ENCODE assay signal across 8 cellular contexts in the genomic region with DNA sequence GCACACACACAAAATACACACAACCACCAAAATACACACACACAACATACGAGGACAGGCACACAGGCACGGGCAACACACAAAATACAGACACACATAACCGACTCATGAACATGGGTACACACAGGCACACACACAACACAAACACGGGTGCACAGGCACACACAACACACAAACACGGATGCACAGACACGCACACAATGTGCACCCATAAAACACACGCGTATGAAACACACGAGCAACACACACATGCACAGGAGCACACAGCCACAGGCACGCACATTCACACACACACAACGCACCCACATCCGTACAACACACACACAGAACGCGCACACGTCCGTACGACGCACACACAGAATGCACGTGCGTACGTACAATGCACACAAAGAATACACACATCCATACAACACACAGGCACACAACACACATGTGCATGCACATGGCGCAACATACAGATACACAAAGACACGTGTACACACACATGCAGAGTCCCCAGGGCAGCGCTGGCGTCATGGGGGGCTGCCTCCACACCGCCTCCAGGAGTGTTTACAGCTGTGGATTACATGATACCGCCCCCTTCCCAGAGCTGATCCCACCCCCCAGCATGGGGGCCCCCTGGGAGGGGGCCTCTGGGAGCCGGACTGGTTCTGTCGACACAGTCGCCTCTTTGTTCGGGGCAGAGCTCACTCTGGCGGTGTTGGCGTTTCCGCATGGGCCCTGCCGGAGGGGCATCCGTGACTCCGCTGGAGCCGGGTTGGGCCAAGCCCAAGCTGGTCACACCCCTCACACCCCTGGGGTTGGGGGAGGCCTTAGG. TPM values are rescaled to one million over a fixed set of nuclear protein-coding genes. Genes with fewer than 3 reads are reported as not detected.
DNase-seq lines count a peak whose midpoint lies in the region; ATAC-seq and TF ChIP-seq lines count a peak whose summit lies in the region.

No MANE protein-coding gene starts in this region.

- H3K27me3 ChIP-seq in GM23248 (replicated peaks; ENCODE audit: insufficient read depth) (no peaks in the 10 kb centered on the region), gastroesophageal sphincter (no peaks in the 10 kb centered on the region), skeletal muscle satellite cell (ENCODE audit: control insufficient read depth, insufficient read depth, low read length) (no peaks in the 10 kb centered on the region)

- ATAC-seq in activated B cell treated with CpG ODN at 0.5 μM for 24 hours (ENCODE audit: low read depth) (no peak), gastroesophageal sphincter (no peak)

- peak overlapping the region; percentile 96 for H3K9ac ChIP-seq in GM23248
- no peak overlapping the region for H3K9ac ChIP-seq in skeletal muscle satellite cell (ENCODE audit: low read depth, low read length)

- intact Hi-C loops in activated B cell treated with CpG ODN at 0.5 μM for 24 hours (cut with micrococcal nuclease) = loop anchor here (5.0 kb wide), 1 partner anchor 69 kb away; the partner anchor contains the start of gene GPX4

- POLR2A ChIA-PET in activated B cell treated with CpG ODN at 0.5 μM for 24 hours (lab: Charles Lee) = no interaction called here
- POLR2A ChIA-PET in HEK293T (lab: Yijun Ruan, JAX) = no interaction called here

- H4K20me1 ChIP-seq in GM23248 (ENCODE audit: insufficient read depth) = no peaks in the 10 kb centered on the region

- peak; percentile 33 for DNase-seq in GM23248
- no peak for DNase-seq in activated B cell treated with CpG ODN at 0.5 μM for 24 hours
- no peak for DNase-seq in SK-N-DZ (ENCODE audit: low spot score)
- DNase-seq in activated CD8-positive, alpha-beta memory T cell treated with anti-CD3 and anti-CD28 coated beads for 24 hours = no peak
- DNase-seq in activated CD4-positive, alpha-beta T cell treated with anti-CD3 and anti-CD28 coated beads for 1 hour = no peak
- DNase-seq in HEK293T (ENCODE audit: extremely low spot score) = no peak

- H3K27ac Mint-ChIP-seq in activated B cell treated with CpG ODN at 0.5 μM for 24 hours = no peak overlapping the region

- peak overlapping the region; percentile 83; the same call in 1 of the 2 replicates for H3K27ac ChIP-seq in GM23248
- H3K27ac ChIP-seq in gastroesophageal sphincter = peak overlapping the region in 3 of 4 donors; percentile 86 to 97 (median 93)

- 63 to 70% methylated on average over 36 to 37 of the region's 38 CpGs for WGBS in GM23248 (ENCODE audit: low coverage in 1 of 2, low lambda C conversion rate in 2 of 2, missing lambda C conversion rate in 2 of 2), 2 experiments
- WGBS in gastroesophageal sphincter (ENCODE audit: low coverage in 1 of 2), 2 donors = 80 to 83% methylated on average over 15 to 24 of the region's 38 CpGs

- H3F3A ChIP-seq in GM23248 (ENCODE audit: insufficient read depth) = peaks cover 11% of the 10 kb centered on the region; the same call in 1 of the 2 replicates

- peaks cover 80% of the 10 kb centered on the region for H3K79me2 ChIP-seq in GM23248 (ENCODE audit: insufficient read depth)

- no peaks in the 10 kb centered on the region for H3K9me3 Mint-ChIP-seq in activated B cell treated with CpG ODN at 0.5 μM for 24 hours

- TF ChIP-seq EP300 in gastroesophageal sphincter (IDR thresholded peaks at IDR 0.05) = no peak

- H3K4me3 Mint-ChIP-seq in activated B cell treated with CpG ODN at 0.5 μM for 24 hours = peak overlapping the region; percentile 4

- H3K4me1 Mint-ChIP-seq in activated B cell treated with CpG ODN at 0.5 μM for 24 hours = peaks cover 29% of the 10 kb centered on the region

- no peak overlapping the region for H2AFZ ChIP-seq in GM23248

- TF ChIP-seq CTCF in activated B cell treated with CpG ODN at 0.5 μM for 24 hours (IDR thresholded peaks at IDR 0.05) (no peak), gastroesophageal sphincter (IDR thresholded peaks at IDR 0.05) (no peak)

- no peaks in the 10 kb centered on the region for H3K27me3 Mint-ChIP-seq in activated B cell treated with CpG ODN at 0.5 μM for 24 hours

- no peaks in the 10 kb centered on the region for H3K36me3 ChIP-seq in GM23248 (ENCODE audit: low read depth)
- H3K36me3 ChIP-seq in gastroesophageal sphincter = peaks cover 0 to 28% of the 10 kb centered on the region in 2 donors
- peaks cover 22% of the 10 kb centered on the region for H3K36me3 ChIP-seq in skeletal muscle satellite cell (ENCODE audit: insufficient read depth, low read length)

- H3K9me2 ChIP-seq in GM23248 (ENCODE audit: insufficient read depth) = no peaks in the 10 kb centered on the region

- no peaks in the 10 kb centered on the region for H3K9me3 ChIP-seq in GM23248 (ENCODE audit: low read depth)
- no peaks in the 10 kb centered on the region for H3K9me3 ChIP-seq in gastroesophageal sphincter
- no peaks in the 10 kb centered on the region for H3K9me3 ChIP-seq in skeletal muscle satellite cell (replicated peaks; ENCODE audit: low read length)

- H3K4me3 ChIP-seq in GM23248 = peak overlapping the region; percentile 86
- H3K4me3 ChIP-seq in gastroesophageal sphincter = peak overlapping the region in 1 of 2 donors; percentile 78
- no peak overlapping the region for H3K4me3 ChIP-seq in skeletal muscle satellite cell (ENCODE audit: low read length)

- H3K36me3 Mint-ChIP-seq in activated B cell treated with CpG ODN at 0.5 μM for 24 hours (ENCODE audit: low read depth) = peaks cover 19% of the 10 kb centered on the region

- in situ Hi-C loops in GM23248 (cut with MboI) = no loop called here

- CTCF ChIA-PET in activated B cell treated with CpG ODN at 0.5 μM for 24 hours (lab: Charles Lee) = no interaction called here
- CTCF ChIA-PET in HEK293T (lab: Yijun Ruan, JAX) = no interaction called here

- H3K4me2 ChIP-seq in GM23248 (ENCODE audit: unreplicated experiment) (peak overlapping the region; percentile 92), skeletal muscle satellite cell (ENCODE audit: low read length) (peak overlapping the region; percentile 44)

- no peak for TF ChIP-seq POLR2A in gastroesophageal sphincter (IDR thresholded peaks at IDR 0.05)

- H3K4me1 ChIP-seq in GM23248 (ENCODE audit: insufficient read depth) = peaks cover 26% of the 10 kb centered on the region
- H3K4me1 ChIP-seq in gastroesophageal sphincter = peaks cover 0 to 74% (median 28%) of the 10 kb centered on the region in 3 donors
- peaks cover 35% of the 10 kb centered on the region for H3K4me1 ChIP-seq in skeletal muscle satellite cell (ENCODE audit: control insufficient read depth, insufficient read depth, low read length)

TF ChIP-seq in HEK293T, 16 proteins besides CTCF, POLR2A, EP300 and RAD21:
- TF ChIP-seq BHLHE40 (IDR thresholded peaks at IDR 0.05; ENCODE audit: borderline replicate concordance) = no peak
- no peak for TF ChIP-seq LEF1 (IDR thresholded peaks at IDR 0.05; ENCODE audit: borderline replicate concordance)
- TF ChIP-seq FOXA1 (IDR thresholded peaks at IDR 0.05) = no peak
- TF ChIP-seq ZNF384 (IDR thresholded peaks at IDR 0.05) = no peak
- TF ChIP-seq TARDBP (IDR thresholded peaks at IDR 0.05) = no peak; the same call in none of the 2 replicates
- no peak for TF ChIP-seq PKNOX1 (IDR thresholded peaks at IDR 0.05)

RNA-seq across cellular contexts. Expression of gene SBNO2, which starts 2.9 kb away (rescaled TPM):
- total RNA-seq in GM23248 (2014; rRNA removed; shearing (Covaris generic)) = 64.5 and 70.4 TPM in 2 replicates
- 7.5 and 11.9 TPM in 2 replicates for polyA plus RNA-seq in GM23248 (2016; fragmentation: Nextera tagmentation; extraction: Ambion mirVana)
- 111 and 127 TPM in 2 replicates for total RNA-seq in activated B cell treated with CpG ODN at 0.5 μM for 24 hours
- total RNA-seq in gastroesophageal sphincter = 10 to 100 TPM; 14.9 to 67.2 (median 20.9) TPM
- 43.3 and 44.1 TPM in 2 replicates for total RNA-seq in skeletal muscle satellite cell (2012; rRNA removed)
- 13.2 and 16.1 TPM in 2 replicates for polyA plus RNA-seq in SK-N-DZ (2014; cell fraction: cytosol; rRNA removed)
- polyA plus RNA-seq in SK-N-DZ (2014; cell fraction: nucleus; rRNA removed) = 48.3 and 48.4 TPM in 2 replicates

RNA-seq across cellular contexts. Expression of gene STK11, which starts 34.4 kb away (rescaled TPM):
- total RNA-seq in GM23248 (2014; rRNA removed; shearing (Covaris generic)) = 64.1 and 66.5 TPM in 2 replicates
- polyA plus RNA-seq in GM23248 (2016; fragmentation: Nextera tagmentation; extraction: Ambion mirVana) = 4.3 and 4.6 TPM in 2 replicates
- total RNA-seq in activated B cell treated with CpG ODN at 0.5 μM for 24 hours (62.0 and 67.6 TPM in 2 replicates), gastroesophageal sphincter (10 to 100 TPM; 56.8 to 80.7 (median 60.9) TPM)
- total RNA-seq in skeletal muscle satellite cell (2012; rRNA removed) = 50.7 and 61.9 TPM in 2 replicates
- 50.7 and 52.4 TPM in 2 replicates for polyA plus RNA-seq in SK-N-DZ (2014; cell fraction: cytosol; rRNA removed)
- polyA plus RNA-seq in SK-N-DZ (2014; cell fraction: nucleus; rRNA removed) = 166 and 188 TPM in 2 replicates
